15 cellular contexts compared by ENCODE assay signal in the genomic region with DNA sequence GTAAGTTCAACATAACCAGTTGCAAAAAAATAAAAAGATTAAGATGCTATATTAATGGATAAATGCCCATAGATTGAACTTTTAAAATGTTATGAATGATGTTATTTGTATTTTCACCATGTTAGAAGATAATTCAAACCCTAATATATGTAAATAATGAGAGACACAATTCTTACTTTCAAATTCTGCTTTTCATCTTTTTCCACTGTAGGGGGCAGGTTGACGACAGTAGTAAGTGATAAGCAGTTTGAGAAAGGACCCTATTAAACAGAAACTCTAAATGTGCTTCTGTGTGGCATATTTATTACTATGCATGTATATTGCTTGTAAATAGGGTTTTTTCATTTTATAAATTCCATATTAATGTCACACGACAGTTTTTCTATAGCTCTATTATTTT.
DNase-seq lines count a peak whose midpoint lies in the region; ATAC-seq and TF ChIP-seq lines count a peak whose summit lies in the region.
"Had no signal": no experiment of that assay in that cellular context is flagged by ENCODE, and none has a peak within 500 bp of the region (broad histone marks: within the 10 kb centered on the region; RNA-seq: fewer than 3 reads in every experiment).

No MANE protein-coding gene starts in this region.

- no peaks in the 10 kb centered on the region for H3K9me3 Mint-ChIP-seq in endodermal cell

- H3K4me2 ChIP-seq in OCI-LY7 (ENCODE audit: low read length) (no peak overlapping the region), osteoblast (ENCODE audit: insufficient read depth, low read length) (no peak overlapping the region)

- no peak overlapping the region for H3K27ac Mint-ChIP-seq in endodermal cell

- no peak overlapping the region for H3K4me3 Mint-ChIP-seq in endodermal cell

- H3K4me3 ChIP-seq in OCI-LY7 (ENCODE audit: low read depth, low read length, poor library complexity, severe bottlenecking): no peak overlapping the region
- no peak overlapping the region for H3K4me3 ChIP-seq in endodermal cell (ENCODE audit: low read length)
- no peak overlapping the region for H3K4me3 ChIP-seq in osteoblast (ENCODE audit: insufficient read depth, low read length)
- H3K4me3 ChIP-seq: BLaER1 had no signal

- no peaks in the 10 kb centered on the region for H3K36me3 Mint-ChIP-seq in endodermal cell (ENCODE audit: low read depth)

- TF ChIP-seq CTCF in GM12873 (IDR thresholded peaks at IDR 0.05; ENCODE audit: insufficient read depth, low read depth, low read length, missing control alignments) (peak; percentile 5), OCI-LY7 (conservative IDR thresholded peaks at IDR 0.05; ENCODE audit: low read length) (peak; percentile 49), endodermal cell (conservative IDR thresholded peaks at IDR 0.05) (peak; percentile 52), osteoblast (IDR thresholded peaks at IDR 0.05; ENCODE audit: extremely low read depth, low read depth, low read length) (peak; percentile 25)

- BruUV-seq in OCI-LY7 (replicated peaks; lab: Mats Ljungman, UMichigan): no TSS peak

- POLR2A ChIA-PET in OCI-LY7 (lab: Charles Lee): no interaction called here

- H2AFZ ChIP-seq in OCI-LY7 (ENCODE audit: low read length): no peak overlapping the region
- no peak overlapping the region for H2AFZ ChIP-seq in osteoblast (ENCODE audit: low read length)
- H2AFZ ChIP-seq: parathyroid adenoma had no signal

- H4K20me1 ChIP-seq in OCI-LY7 (ENCODE audit: insufficient read depth, low read length) (no peaks in the 10 kb centered on the region), osteoblast (ENCODE audit: insufficient read depth, low read length) (no peaks in the 10 kb centered on the region)
- H4K20me1 ChIP-seq: BLaER1 had no signal

- CTCF ChIA-PET in OCI-LY7 (lab: Charles Lee; ENCODE audit: unreplicated experiment): no interaction called here

- H3K27me3 Mint-ChIP-seq in endodermal cell (ENCODE audit: insufficient read depth): no peaks in the 10 kb centered on the region

- peaks cover 4% of the 10 kb centered on the region; the same call in 1 of the 2 replicates for H3K36me3 ChIP-seq in OCI-LY7 (ENCODE audit: insufficient read depth, low read length)
- no peaks in the 10 kb centered on the region for H3K36me3 ChIP-seq in endodermal cell (ENCODE audit: control insufficient read depth, insufficient read depth, low read length)
- H3K36me3 ChIP-seq in osteoblast (ENCODE audit: insufficient read depth, low read length): no peaks in the 10 kb centered on the region
- H3K36me3 ChIP-seq: BLaER1 had no signal

- 70% methylated on average over 1 of the region's 2 CpGs; no CpG with 5 or more reads in 1 of the 2 experiments for WGBS in endodermal cell (ENCODE audit: insufficient coverage in 1 of 2, insufficient read length in 1 of 2), 2 experiments

- no peak overlapping the region for H3K27ac ChIP-seq in OCI-LY7 (ENCODE audit: low read depth, low read length, poor library complexity, severe bottlenecking)
- H3K27ac ChIP-seq in endodermal cell (ENCODE audit: low read depth, low read length): no peak overlapping the region
- H3K27ac ChIP-seq in osteoblast (ENCODE audit: low read depth, low read length): no peak overlapping the region
- H3K27ac ChIP-seq: parathyroid adenoma had no signal

- no peaks in the 10 kb centered on the region for H3K27me3 ChIP-seq in endodermal cell (ENCODE audit: control insufficient read depth, insufficient read depth, low read length, poor library complexity, severe bottlenecking)
- no peaks in the 10 kb centered on the region for H3K27me3 ChIP-seq in osteoblast (ENCODE audit: insufficient read depth, low read length)
- H3K27me3 ChIP-seq: BLaER1 had no signal

- no peaks in the 10 kb centered on the region for H3K9me2 ChIP-seq in OCI-LY7 (ENCODE audit: insufficient read depth, low read length)

- no peak for DNase-seq in OCI-LY7 (ENCODE audit: low spot score)
- no peak for DNase-seq in endodermal cell
- DNase-seq in osteoblast (ENCODE audit: insufficient read length, low spot score, missing footprints): no peak
- DNase-seq in left colon: no peak
- DNase-seq: amygdala; NCI-H1048; NCI-H748 treated with DMSO at 0.1 percent for 48 hours; stimulated activated CD4-positive, alpha-beta T cell treated with anti-CD3 and anti-CD28 coated beads, Interleukin-4, amount 100 ng/mL, for 1 hour had no signal

- no peaks in the 10 kb centered on the region for H3K4me1 Mint-ChIP-seq in endodermal cell

- H3K4me1 ChIP-seq in OCI-LY7 (ENCODE audit: insufficient read depth, low read length, poor library complexity, severe bottlenecking) (peaks cover 50% of the 10 kb centered on the region), endodermal cell (ENCODE audit: control insufficient read depth, insufficient read depth, low read length) (no peaks in the 10 kb centered on the region), osteoblast (ENCODE audit: insufficient read depth, low read length) (no peaks in the 10 kb centered on the region)
- H3K4me1 ChIP-seq: parathyroid adenoma had no signal

- H3K9ac ChIP-seq in endodermal cell (ENCODE audit: extremely low read depth, low read length, poor library complexity, severe bottlenecking): no peak overlapping the region
- H3K9ac ChIP-seq: BLaER1, parathyroid adenoma had no signal

- H3K79me2 ChIP-seq in OCI-LY7 (ENCODE audit: insufficient read depth, low read depth, low read length) (no peaks in the 10 kb centered on the region), osteoblast (ENCODE audit: insufficient read depth, low read length) (no peaks in the 10 kb centered on the region)
- H3K79me2 ChIP-seq: parathyroid adenoma had no signal

- H3K9me3 ChIP-seq in OCI-LY7 (ENCODE audit: low read length): peaks cover 7% of the 10 kb centered on the region; the same call in 1 of the 2 replicates
- H3K9me3 ChIP-seq in endodermal cell (ENCODE audit: control insufficient read depth, low read length): no peaks in the 10 kb centered on the region
- H3K9me3 ChIP-seq in osteoblast (ENCODE audit: low read depth, low read length): no peaks in the 10 kb centered on the region
- H3K9me3 ChIP-seq: BLaER1 had no signal

- ATAC-seq in esophagus mucosa: no peak
- no peak for ATAC-seq in left colon
- no peak for ATAC-seq in HG03432 (IDR thresholded peaks at IDR 0.05; ENCODE audit: unreplicated experiment)
- ATAC-seq: activated CD4-positive, CD25-positive, alpha-beta regulatory T cell treated with anti-CD3 and anti-CD28 coated beads, Interleukin-2, amount 50 U/mL, for 24 hours; HepG2 had no signal

- intact Hi-C loops in OCI-LY7 (cut with micrococcal nuclease; ENCODE audit: unreplicated experiment): no loop called here
- intact Hi-C loops in left colon (cut with DNase I, micrococcal nuclease): no loop called here
